In genomic region chr22:35921777-35922176, GRCh38 we compare ENCODE assay signal across 8 cellular contexts.
A peak's percentile ranks its signal among the peaks of the same experiment; 100 is the strongest.
DNase-seq lines count a peak whose midpoint lies in the region; ATAC-seq, FAIRE-seq and TF ChIP-seq lines count a peak whose summit lies in the region.

No MANE protein-coding gene starts in this region.

- DNase-seq in DMS153 (lab: John Stamatoyannopoulos, UW) (peak; percentile 22), HT1080 (ENCODE audit: low read depth) (peak; percentile 93), PC-9 (peak; percentile 77 to 86), astrocyte of the hippocampus (ENCODE audit: low read depth, low spot score) (peak; percentile 91), iPS DF 6.9 (ENCODE audit: low read depth, low spot score) (peak; percentile 47), small intestine (peak; percentile 89)

- peak; percentile 72 for TF ChIP-seq CTCF in PC-9 (conservative IDR thresholded peaks at IDR 0.05)

- ATAC-seq in GM19351 (IDR thresholded peaks at IDR 0.05; ENCODE audit: unreplicated experiment) (no peak), GM19397 (IDR thresholded peaks at IDR 0.05; ENCODE audit: unreplicated experiment) (no peak)

- no peak for FAIRE-seq in small intestine (lab: Jason Lieb, UNC)

- H3K79me2 ChIP-seq in PC-9 (ENCODE audit: low read depth), result peaks cover 86% of the 10 kb centered on the region

- H3K4me2 ChIP-seq in PC-9, result peak overlapping the region; percentile 45

- POLR2A ChIA-PET in PC-9 (lab: Charles Lee; ENCODE audit: unreplicated experiment), result interaction anchor here (0.6 kb wide), 2 partner anchors 217 to 295 kb away, joined by 3 read pairs; no protein-coding TSS in a partner anchor

- peak overlapping the region; percentile 71 for H3K27ac ChIP-seq in PC-9
- H3K27ac ChIP-seq in iPS DF 6.9 (ENCODE audit: low read length), result no peak overlapping the region
- no peak overlapping the region for H3K27ac ChIP-seq in small intestine (ENCODE audit: low read depth in 1 of 2, low read length in 1 of 2)

- no peak overlapping the region for H3K4me3 ChIP-seq in PC-9
- no peak overlapping the region for H3K4me3 ChIP-seq in iPS DF 6.9 (ENCODE audit: low read length)
- no peak overlapping the region for H3K4me3 ChIP-seq in small intestine (ENCODE audit: low read depth in 1 of 2, low read length in 2 of 2)

- peaks cover 30% of the 10 kb centered on the region for H3K4me1 ChIP-seq in PC-9 (replicated peaks; ENCODE audit: insufficient read depth)
- H3K4me1 ChIP-seq in iPS DF 6.9 (ENCODE audit: control insufficient read depth, insufficient read depth, low read length), result no peaks in the 10 kb centered on the region
- H3K4me1 ChIP-seq in small intestine (ENCODE audit: control insufficient read depth in 2 of 2, insufficient read depth in 1 of 2, low read depth in 1 of 2, low read length in 1 of 2), result peaks cover 0 to 7% of the 10 kb centered on the region in 2 donors

- H3F3A ChIP-seq in PC-9 (ENCODE audit: insufficient read depth, low read depth), result peaks cover 25% of the 10 kb centered on the region

- H2AFZ ChIP-seq in PC-9, result no peak overlapping the region

- H3K27me3 ChIP-seq in PC-9 (ENCODE audit: insufficient read depth, low read depth) (no peaks in the 10 kb centered on the region), iPS DF 6.9 (ENCODE audit: control insufficient read depth, insufficient read depth, low read length) (no peaks in the 10 kb centered on the region), small intestine (ENCODE audit: control insufficient read depth in 2 of 2, insufficient read depth in 2 of 2, low read length in 2 of 2) (no peaks in the 10 kb centered on the region)

- intact Hi-C loops in PC-9 (cut with micrococcal nuclease; ENCODE audit: unreplicated experiment), result loop anchor here (1.0 to 5.0 kb wide), 5 partner anchors 139 to 569 kb away; no protein-coding TSS in a partner anchor

- no TSS peak for BruUV-seq in PC-9 (replicated peaks; lab: Mats Ljungman, UMichigan)

- H3K36me3 ChIP-seq in PC-9 (ENCODE audit: low read depth) (no peaks in the 10 kb centered on the region), iPS DF 6.9 (ENCODE audit: control insufficient read depth, insufficient read depth, low read length) (no peaks in the 10 kb centered on the region), small intestine (ENCODE audit: control insufficient read depth in 2 of 2, insufficient read depth in 2 of 2, low read length in 2 of 2) (no peaks in the 10 kb centered on the region)

- H3K9me3 ChIP-seq in PC-9 (ENCODE audit: insufficient read depth, low read depth) (no peaks in the 10 kb centered on the region), iPS DF 6.9 (ENCODE audit: control insufficient read depth, insufficient read depth, low read length) (no peaks in the 10 kb centered on the region), small intestine (ENCODE audit: control insufficient read depth, low read depth) (no peaks in the 10 kb centered on the region)

- H4K20me1 ChIP-seq in PC-9 (ENCODE audit: insufficient read depth), result 0 out of 2 replicates have a peak, but pooled peaks cover 5% of the 10 kb centered on the region

- H3K9me2 ChIP-seq in PC-9 (ENCODE audit: insufficient read depth), result no peaks in the 10 kb centered on the region

- CTCF ChIA-PET in PC-9 (lab: Charles Lee), result interaction anchor here (0.5 to 2.0 kb wide), 3 partner anchors 9 to 295 kb away, joined by 3 to 11 read pairs (median 5); no protein-coding TSS in a partner anchor

Comparison
In these comparisons a context has a peak if more than half of its experiments do, and no peak if none do; other contexts are left out.
1. DNase-seq: peak in every context shown above with its lines; median percentile 93 in HT1080; 91 in astrocyte of the hippocampus; 89 in small intestine; 82 in PC-9; 47 in iPS DF 6.9; 22 in DMS153.